8 cellular contexts compared by ENCODE assay signal in the genomic region with DNA sequence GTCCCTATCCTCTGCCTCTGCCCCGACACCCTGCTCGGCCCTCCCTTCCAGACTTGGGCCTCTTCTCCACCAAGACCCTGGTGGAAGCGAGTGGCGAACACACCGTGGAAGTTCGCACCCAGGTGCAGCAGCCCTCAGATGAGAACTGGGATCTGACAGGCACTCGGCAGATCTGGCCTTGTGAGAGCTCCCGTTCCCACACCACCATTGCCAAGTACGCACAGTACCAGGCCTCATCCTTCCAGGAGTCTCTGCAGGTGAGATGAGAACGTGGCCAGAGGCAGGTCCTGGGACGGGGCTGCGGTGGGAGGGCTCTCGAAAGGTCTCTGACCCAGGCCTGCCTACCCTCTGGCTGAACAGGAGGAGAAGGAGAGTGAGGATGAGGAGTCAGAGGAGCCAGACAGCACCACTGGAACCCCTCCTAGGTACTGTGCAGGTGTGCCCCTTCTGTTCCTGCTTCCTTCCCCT. TPM values are rescaled to one million over a fixed set of nuclear protein-coding genes. Genes with fewer than 3 reads are reported as not detected.
DNase-seq lines count a peak whose midpoint lies in the region; ATAC-seq and TF ChIP-seq lines count a peak whose summit lies in the region.

No MANE protein-coding gene starts in this region.

- POLR2A ChIA-PET in WTC11 (lab: Charles Lee), result no interaction called here

- no peak for ATAC-seq in left cardiac atrium
- no peak for ATAC-seq in WTC11

- H3K9me3 ChIP-seq in iPS-15b (ENCODE audit: control insufficient read depth, insufficient read depth, low read length) (no peaks in the 10 kb centered on the region), transverse colon (no peaks in the 10 kb centered on the region), esophagus squamous epithelium (no peaks in the 10 kb centered on the region)

- H3K9ac ChIP-seq in iPS-15b (ENCODE audit: low read depth, low read length), result peak overlapping the region; percentile 47

- in situ Hi-C loops in transverse colon (cut with MboI; ENCODE audit: low pct_ligation_motif_present in 1 of 4, low pct_unique_long_range_greater_than_20kb in 1 of 4, low sequenced_read_pairs in 3 of 4), result loop anchor here in 2 of 4 donors (25.0 kb wide), 1 partner anchor 136 kb away; no protein-coding TSS in a partner anchor

- peaks cover 3% of the 10 kb centered on the region for H3K4me1 ChIP-seq in iPS-15b (ENCODE audit: control insufficient read depth, insufficient read depth, low read length)
- peaks cover 15 to 28% (median 21%) of the 10 kb centered on the region in 4 donors for H3K4me1 ChIP-seq in transverse colon
- H3K4me1 ChIP-seq in esophagus squamous epithelium, result peaks cover 17 to 56% (median 25%) of the 10 kb centered on the region in 3 donors

- no peaks in the 10 kb centered on the region for H3K9me3 Mint-ChIP-seq in WTC11

- H3K27me3 ChIP-seq in iPS-15b (ENCODE audit: control insufficient read depth, insufficient read depth, low read length), result peaks cover 44% of the 10 kb centered on the region
- H3K27me3 ChIP-seq in transverse colon, result no peaks in the 10 kb centered on the region
- H3K27me3 ChIP-seq in esophagus squamous epithelium, result no peaks in the 10 kb centered on the region

- H3K4me3 Mint-ChIP-seq in WTC11, result peak overlapping the region; percentile 81

- WGBS in transverse colon (ENCODE audit: low coverage in 1 of 2), 2 donors, result 85% methylated on average over 13 of the region's 13 CpGs; no CpG with 5 or more reads in 1 of the 2 donors
- 82 to 88% methylated on average over 2 to 9 of the region's 13 CpGs for WGBS in esophagus squamous epithelium, 2 donors

- CTCF ChIA-PET in WTC11 (lab: Charles Lee), result interaction anchor here (0.6 to 2.1 kb wide), 9 partner anchors 8 to 137 kb away, joined by 3 to 29 read pairs (median 4); partner anchors contain the start of gene KDM6B

- intact Hi-C loops in left cardiac atrium (cut with DNase I) (no loop called here), cardiac septum (cut with DNase I) (loop anchor here (2.0 to 5.0 kb wide), 2 partner anchors 28 to 109 kb away; no protein-coding TSS in a partner anchor), transverse colon (cut with DNase I; ENCODE audit: low total_unique reads) (loop anchor here (10.0 kb wide), 1 partner anchor 106 kb away; no protein-coding TSS in a partner anchor), esophagus squamous epithelium (cut with DNase I) (no loop called here)

- H3K27ac ChIP-seq in transverse colon (peak overlapping the region; percentile 21 to 64 (median 50)), esophagus squamous epithelium (peak overlapping the region in 2 of 4 donors; percentile 14 to 66)

- TF ChIP-seq CTCF in WTC11 (IDR thresholded peaks at IDR 0.05), result no peak
- TF ChIP-seq CTCF in transverse colon (IDR thresholded peaks at IDR 0.05), result no peak
- TF ChIP-seq CTCF in esophagus squamous epithelium (IDR thresholded peaks at IDR 0.05), result no peak

- H3K27ac Mint-ChIP-seq in WTC11, result no peak overlapping the region

- H3K36me3 Mint-ChIP-seq in WTC11, result no peaks in the 10 kb centered on the region

- peak; percentile 34 for DNase-seq in left cardiac atrium
- no peak for DNase-seq in cardiac septum (ENCODE audit: low spot score)
- DNase-seq in WTC11 (ENCODE audit: low spot score), result no peak
- DNase-seq in transverse colon, result no peak
- no peak for DNase-seq in DMS53 (lab: John Stamatoyannopoulos, UW)
- no peak for DNase-seq in NCI-H1417 (lab: John Stamatoyannopoulos, UW)
- DNase-seq in esophagus squamous epithelium (lab: John Stamatoyannopoulos, UW), result no peak

- peaks cover 30% of the 10 kb centered on the region for H3K4me1 Mint-ChIP-seq in WTC11

- no peak for TF ChIP-seq POLR2A in transverse colon (IDR thresholded peaks at IDR 0.05)
- TF ChIP-seq POLR2A in esophagus squamous epithelium (IDR thresholded peaks at IDR 0.05), result no peak

- H3K36me3 ChIP-seq in iPS-15b (ENCODE audit: control insufficient read depth, insufficient read depth, low read length) (peaks cover 9% of the 10 kb centered on the region), transverse colon (peaks cover 0 to 54% (median 20%) of the 10 kb centered on the region in 4 donors), esophagus squamous epithelium (peaks cover 45 to 78% (median 46%) of the 10 kb centered on the region in 3 donors)

- no peak for TF ChIP-seq EP300 in transverse colon (IDR thresholded peaks at IDR 0.05; ENCODE audit: low read depth)

- H3K4me3 ChIP-seq in iPS-15b (ENCODE audit: low read depth, low read length) (peak overlapping the region; percentile 85), transverse colon (no peak overlapping the region), esophagus squamous epithelium (peak overlapping the region in 2 of 4 donors; percentile 21 to 31)

- peaks cover 30% of the 10 kb centered on the region for H3K27me3 Mint-ChIP-seq in WTC11 (ENCODE audit: low read depth)

TF ChIP-seq in WTC11, 78 proteins besides CTCF, POLR2A, EP300 and RAD21:
- TF ChIP-seq, protein P1, sequence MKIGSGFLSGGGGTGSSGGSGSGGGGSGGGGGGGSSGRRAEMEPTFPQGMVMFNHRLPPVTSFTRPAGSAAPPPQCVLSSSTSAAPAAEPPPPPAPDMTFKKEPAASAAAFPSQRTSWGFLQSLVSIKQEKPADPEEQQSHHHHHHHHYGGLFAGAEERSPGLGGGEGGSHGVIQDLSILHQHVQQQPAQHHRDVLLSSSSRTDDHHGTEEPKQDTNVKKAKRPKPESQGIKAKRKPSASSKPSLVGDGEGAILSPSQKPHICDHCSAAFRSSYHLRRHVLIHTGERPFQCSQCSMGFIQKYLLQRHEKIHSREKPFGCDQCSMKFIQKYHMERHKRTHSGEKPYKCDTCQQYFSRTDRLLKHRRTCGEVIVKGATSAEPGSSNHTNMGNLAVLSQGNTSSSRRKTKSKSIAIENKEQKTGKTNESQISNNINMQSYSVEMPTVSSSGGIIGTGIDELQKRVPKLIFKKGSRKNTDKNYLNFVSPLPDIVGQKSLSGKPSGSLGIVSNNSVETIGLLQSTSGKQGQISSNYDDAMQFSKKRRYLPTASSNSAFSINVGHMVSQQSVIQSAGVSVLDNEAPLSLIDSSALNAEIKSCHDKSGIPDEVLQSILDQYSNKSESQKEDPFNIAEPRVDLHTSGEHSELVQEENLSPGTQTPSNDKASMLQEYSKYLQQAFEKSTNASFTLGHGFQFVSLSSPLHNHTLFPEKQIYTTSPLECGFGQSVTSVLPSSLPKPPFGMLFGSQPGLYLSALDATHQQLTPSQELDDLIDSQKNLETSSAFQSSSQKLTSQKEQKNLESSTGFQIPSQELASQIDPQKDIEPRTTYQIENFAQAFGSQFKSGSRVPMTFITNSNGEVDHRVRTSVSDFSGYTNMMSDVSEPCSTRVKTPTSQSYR (CRISPR knock-in tag; IDR thresholded peaks at IDR 0.05), result no peak
TF ChIP-seq in WTC11: peak in this region for 0.

RNA-seq across cellular contexts. Expression of gene TMEM88, which starts 3.9 kb away (rescaled TPM):
- total RNA-seq in left cardiac atrium (10 to 100 TPM; 32.5 to 33.6 TPM), cardiac septum (14.7 TPM), WTC11 (2021) (2.9 to 3.9 TPM (median 3.6 TPM) in 3 replicates), transverse colon (10 to 100 TPM in 1 of 4 donors, 1 to 10 TPM in 3; 2.4 to 13.1 (median 6.8) TPM), esophagus squamous epithelium (1 to 10 TPM in 3 of 4 donors, not detected in 1; 1.5 to 3.8 (median 1.6) TPM)

RNA-seq across cellular contexts. Expression of gene NAA38, which starts 6.4 kb away (rescaled TPM):
- 10 to 100 TPM; 66.9 to 83.1 TPM for total RNA-seq in left cardiac atrium
- 68.8 TPM for total RNA-seq in cardiac septum
- 41.8 to 46.3 TPM (median 43.4 TPM) in 3 replicates for total RNA-seq in WTC11 (2021)
- 10 to 100 TPM; 59.8 to 95.3 (median 86.5) TPM for total RNA-seq in transverse colon
- 10 to 100 TPM; 45.2 to 80.1 (median 74.8) TPM for total RNA-seq in esophagus squamous epithelium

RNA-seq across cellular contexts. Expression of gene CYB5D1, which starts 6.8 kb away (rescaled TPM):
- 10 to 100 TPM; 15.6 to 17.1 TPM for total RNA-seq in left cardiac atrium
- 12.2 TPM for total RNA-seq in cardiac septum
- total RNA-seq in WTC11 (2021), result 14.0 to 15.2 TPM (median 14.3 TPM) in 3 replicates
- 10 to 100 TPM in 1 of 4 donors, 1 to 10 TPM in 2, not detected in 1; 4.9 to 50.4 (median 9.6) TPM for total RNA-seq in transverse colon
- 1 to 10 TPM; 3.8 to 9.3 (median 7.5) TPM for total RNA-seq in esophagus squamous epithelium

RNA-seq across cellular contexts. Expression of gene KDM6B, which starts 17.0 kb away (rescaled TPM):
- 10 to 100 TPM; 24.2 to 31.7 TPM for total RNA-seq in left cardiac atrium
- 22.1 TPM for total RNA-seq in cardiac septum
- total RNA-seq in WTC11 (2021), result 13.2 to 16.1 TPM (median 15.8 TPM) in 3 replicates
- total RNA-seq in transverse colon, result 10 to 100 TPM; 18.3 to 33.7 (median 30.2) TPM
- 10 to 100 TPM in 1 of 4 donors, 1 to 10 TPM in 3; 6.7 to 14.6 (median 7.5) TPM for total RNA-seq in esophagus squamous epithelium

RNA-seq across cellular contexts. Expression of gene CHD3, which starts 37.6 kb away (rescaled TPM):
- 10 to 100 TPM; 24.9 to 32.9 TPM for total RNA-seq in left cardiac atrium
- 14.2 TPM for total RNA-seq in cardiac septum
- 38.9 to 42.0 TPM (median 39.5 TPM) in 3 replicates for total RNA-seq in WTC11 (2021)
- total RNA-seq in transverse colon, result 10 to 100 TPM; 53.0 to 71.6 (median 62.0) TPM
- 10 to 100 TPM; 57.7 to 93.5 (median 73.0) TPM for total RNA-seq in esophagus squamous epithelium

Comparison
In these comparisons a context has a peak if more than half of its experiments do, and no peak if none do; other contexts are left out.
1. intact Hi-C loops: an anchor here in cardiac septum (2.0 to 5.0 kb wide) and transverse colon (10.0 kb wide); none called in left cardiac atrium and esophagus squamous epithelium.